1 cellular context compared by ENCODE assay signal in the genomic region with DNA sequence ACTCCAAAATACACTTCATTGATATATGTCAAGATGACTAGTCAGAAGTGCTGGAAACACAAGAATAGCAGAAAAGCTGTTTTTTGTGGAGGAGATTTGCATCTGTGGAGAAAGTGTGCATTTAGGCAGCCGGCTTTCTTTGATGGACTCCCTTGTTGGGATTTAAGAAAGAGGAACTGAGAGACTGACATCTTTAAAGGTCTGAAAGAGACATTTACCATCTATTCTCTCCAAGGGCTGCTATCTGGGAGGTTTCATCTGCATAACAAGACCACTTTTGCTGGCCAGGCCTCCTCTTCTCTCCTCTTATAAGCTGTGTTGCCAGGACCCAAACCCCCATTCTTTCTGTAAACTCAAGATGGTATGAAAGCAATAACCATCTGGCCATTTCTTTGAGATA.
TF ChIP-seq lines count a peak whose summit lies in the region.

No MANE protein-coding gene starts in this region.

TF ChIP-seq in GM23338, 12 proteins besides CTCF, POLR2A, EP300 and RAD21 (continued from another document):
- TF ChIP-seq, protein P1, sequence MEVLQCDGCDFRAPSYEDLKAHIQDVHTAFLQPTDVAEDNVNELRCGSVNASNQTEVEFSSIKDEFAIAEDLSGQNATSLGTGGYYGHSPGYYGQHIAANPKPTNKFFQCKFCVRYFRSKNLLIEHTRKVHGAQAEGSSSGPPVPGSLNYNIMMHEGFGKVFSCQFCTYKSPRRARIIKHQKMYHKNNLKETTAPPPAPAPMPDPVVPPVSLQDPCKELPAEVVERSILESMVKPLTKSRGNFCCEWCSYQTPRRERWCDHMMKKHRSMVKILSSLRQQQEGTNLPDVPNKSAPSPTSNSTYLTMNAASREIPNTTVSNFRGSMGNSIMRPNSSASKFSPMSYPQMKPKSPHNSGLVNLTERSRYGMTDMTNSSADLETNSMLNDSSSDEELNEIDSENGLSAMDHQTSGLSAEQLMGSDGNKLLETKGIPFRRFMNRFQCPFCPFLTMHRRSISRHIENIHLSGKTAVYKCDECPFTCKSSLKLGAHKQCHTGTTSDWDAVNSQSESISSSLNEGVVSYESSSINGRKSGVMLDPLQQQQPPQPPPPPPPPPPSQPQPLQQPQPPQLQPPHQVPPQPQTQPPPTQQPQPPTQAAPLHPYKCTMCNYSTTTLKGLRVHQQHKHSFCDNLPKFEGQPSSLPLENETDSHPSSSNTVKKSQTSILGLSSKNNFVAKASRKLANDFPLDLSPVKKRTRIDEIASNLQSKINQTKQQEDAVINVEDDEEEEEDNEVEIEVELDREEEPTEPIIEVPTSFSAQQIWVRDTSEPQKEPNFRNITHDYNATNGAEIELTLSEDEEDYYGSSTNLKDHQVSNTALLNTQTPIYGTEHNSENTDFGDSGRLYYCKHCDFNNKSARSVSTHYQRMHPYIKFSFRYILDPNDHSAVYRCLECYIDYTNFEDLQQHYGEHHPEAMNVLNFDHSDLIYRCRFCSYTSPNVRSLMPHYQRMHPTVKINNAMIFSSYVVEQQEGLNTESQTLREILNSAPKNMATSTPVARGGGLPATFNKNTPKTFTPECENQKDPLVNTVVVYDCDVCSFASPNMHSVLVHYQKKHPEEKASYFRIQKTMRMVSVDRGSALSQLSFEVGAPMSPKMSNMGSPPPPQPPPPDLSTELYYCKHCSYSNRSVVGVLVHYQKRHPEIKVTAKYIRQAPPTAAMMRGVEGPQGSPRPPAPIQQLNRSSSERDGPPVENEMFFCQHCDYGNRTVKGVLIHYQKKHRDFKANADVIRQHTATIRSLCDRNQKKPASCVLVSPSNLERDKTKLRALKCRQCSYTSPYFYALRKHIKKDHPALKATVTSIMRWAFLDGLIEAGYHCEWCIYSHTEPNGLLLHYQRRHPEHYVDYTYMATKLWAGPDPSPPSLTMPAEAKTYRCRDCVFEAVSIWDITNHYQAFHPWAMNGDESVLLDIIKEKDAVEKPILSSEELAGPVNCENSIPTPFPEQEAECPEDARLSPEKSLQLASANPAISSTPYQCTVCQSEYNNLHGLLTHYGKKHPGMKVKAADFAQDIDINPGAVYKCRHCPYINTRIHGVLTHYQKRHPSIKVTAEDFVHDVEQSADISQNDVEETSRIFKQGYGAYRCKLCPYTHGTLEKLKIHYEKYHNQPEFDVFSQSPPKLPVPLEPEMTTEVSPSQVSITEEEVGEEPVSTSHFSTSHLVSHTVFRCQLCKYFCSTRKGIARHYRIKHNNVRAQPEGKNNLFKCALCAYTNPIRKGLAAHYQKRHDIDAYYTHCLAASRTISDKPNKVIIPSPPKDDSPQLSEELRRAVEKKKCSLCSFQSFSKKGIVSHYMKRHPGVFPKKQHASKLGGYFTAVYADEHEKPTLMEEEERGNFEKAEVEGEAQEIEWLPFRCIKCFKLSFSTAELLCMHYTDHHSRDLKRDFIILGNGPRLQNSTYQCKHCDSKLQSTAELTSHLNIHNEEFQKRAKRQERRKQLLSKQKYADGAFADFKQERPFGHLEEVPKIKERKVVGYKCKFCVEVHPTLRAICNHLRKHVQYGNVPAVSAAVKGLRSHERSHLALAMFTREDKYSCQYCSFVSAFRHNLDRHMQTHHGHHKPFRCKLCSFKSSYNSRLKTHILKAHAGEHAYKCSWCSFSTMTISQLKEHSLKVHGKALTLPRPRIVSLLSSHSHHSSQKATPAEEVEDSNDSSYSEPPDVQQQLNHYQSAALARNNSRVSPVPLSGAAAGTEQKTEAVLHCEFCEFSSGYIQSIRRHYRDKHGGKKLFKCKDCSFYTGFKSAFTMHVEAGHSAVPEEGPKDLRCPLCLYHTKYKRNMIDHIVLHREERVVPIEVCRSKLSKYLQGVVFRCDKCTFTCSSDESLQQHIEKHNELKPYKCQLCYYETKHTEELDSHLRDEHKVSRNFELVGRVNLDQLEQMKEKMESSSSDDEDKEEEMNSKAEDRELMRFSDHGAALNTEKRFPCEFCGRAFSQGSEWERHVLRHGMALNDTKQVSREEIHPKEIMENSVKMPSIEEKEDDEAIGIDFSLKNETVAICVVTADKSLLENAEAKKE (CRISPR knock-in tag; IDR thresholded peaks at IDR 0.05) = no peak
- TF ChIP-seq EZH2phosphoT487 (IDR thresholded peaks at IDR 0.05; ENCODE audit: unreplicated experiment) = no peak
- no peak for TF ChIP-seq ZNF331 (CRISPR knock-in tag; IDR thresholded peaks at IDR 0.05; ENCODE audit: low read depth)
- TF ChIP-seq, protein P2, sequence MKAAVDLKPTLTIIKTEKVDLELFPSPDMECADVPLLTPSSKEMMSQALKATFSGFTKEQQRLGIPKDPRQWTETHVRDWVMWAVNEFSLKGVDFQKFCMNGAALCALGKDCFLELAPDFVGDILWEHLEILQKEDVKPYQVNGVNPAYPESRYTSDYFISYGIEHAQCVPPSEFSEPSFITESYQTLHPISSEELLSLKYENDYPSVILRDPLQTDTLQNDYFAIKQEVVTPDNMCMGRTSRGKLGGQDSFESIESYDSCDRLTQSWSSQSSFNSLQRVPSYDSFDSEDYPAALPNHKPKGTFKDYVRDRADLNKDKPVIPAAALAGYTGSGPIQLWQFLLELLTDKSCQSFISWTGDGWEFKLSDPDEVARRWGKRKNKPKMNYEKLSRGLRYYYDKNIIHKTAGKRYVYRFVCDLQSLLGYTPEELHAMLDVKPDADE (IDR thresholded peaks at IDR 0.05) = no peak
- TF ChIP-seq POLR2AphosphoS5 (IDR thresholded peaks at IDR 0.05; ENCODE audit: low read depth) = no peak
